In the genomic region with DNA sequence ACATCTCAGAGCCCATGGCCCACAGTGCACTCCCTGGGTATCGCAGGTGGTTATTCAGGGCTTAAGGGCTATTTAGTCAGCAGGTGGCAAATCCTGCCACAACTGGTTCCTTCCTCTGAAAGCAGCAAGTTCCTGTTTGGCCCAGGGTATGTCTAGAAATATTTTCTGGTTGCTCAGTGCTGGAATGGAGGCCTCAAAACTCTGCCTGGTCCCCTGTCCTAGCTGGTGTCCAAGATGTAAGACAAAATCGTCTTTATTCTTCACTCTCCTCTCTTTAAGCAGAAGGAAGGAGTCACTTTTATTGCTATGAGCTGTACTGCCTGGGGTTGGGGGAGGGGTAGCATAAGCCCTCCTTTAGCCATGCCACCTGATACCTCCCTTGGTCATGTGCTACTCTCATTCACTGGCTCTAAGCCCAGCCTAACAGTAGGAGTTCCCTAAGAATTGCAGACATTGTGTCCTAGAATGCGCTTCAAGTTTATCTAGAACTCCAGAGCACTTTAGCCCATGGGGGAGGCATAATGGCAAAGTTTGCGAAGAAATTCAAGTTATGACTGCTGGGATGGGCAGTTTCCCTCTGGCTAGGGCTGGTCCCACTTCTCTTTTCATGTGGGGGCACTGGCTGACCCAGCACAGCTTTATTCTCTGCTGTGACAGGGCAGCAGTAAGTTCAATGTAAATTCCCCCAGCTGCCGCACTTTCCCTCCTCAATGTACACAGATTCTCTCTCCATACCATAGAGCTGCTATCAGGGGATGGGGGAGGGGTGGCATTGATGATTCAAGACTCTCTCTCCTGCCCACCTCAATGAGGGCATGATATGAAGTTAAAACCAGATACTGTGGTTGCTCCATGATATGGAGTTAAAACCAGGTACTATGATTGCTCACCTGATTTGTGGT, we compare ENCODE assay signal across 10 cellular contexts. TPM values are rescaled to one million over a fixed set of nuclear protein-coding genes. Genes with fewer than 3 reads are reported as not detected.
DNase-seq lines count a peak whose midpoint lies in the region; ATAC-seq and TF ChIP-seq lines count a peak whose summit lies in the region.
"Had no signal": no experiment of that assay in that cellular context is flagged by ENCODE, and none has a peak within 500 bp of the region (broad histone marks: within the 10 kb centered on the region; RNA-seq: fewer than 3 reads in every experiment).

No MANE protein-coding gene starts in this region.

- H4K91ac ChIP-seq in IMR-90 (ENCODE audit: insufficient read depth, low read depth, low read length), result no peak overlapping the region

- H3F3A ChIP-seq in PC-9 (ENCODE audit: insufficient read depth, low read depth), result no peaks in the 10 kb centered on the region

- 83% methylated on average over 1 of the region's 5 CpGs; no CpG with 5 or more reads in 1 of the 2 experiments for WGBS in IMR-90 (ENCODE audit: extremely low coverage in 2 of 2, insufficient read length in 1 of 2), 2 experiments

- TF ChIP-seq POLR2A in IMR-90 (IDR thresholded peaks at IDR 0.05; ENCODE audit: low read depth, low read length), result no peak

- H4K20me1 ChIP-seq in IMR-90 (ENCODE audit: insufficient read depth, low read length) (no peaks in the 10 kb centered on the region), PC-9 (ENCODE audit: insufficient read depth) (no peaks in the 10 kb centered on the region)

- dilution Hi-C loops in IMR-90 (cut with HindIII; ENCODE audit: low sequenced_read_pairs, unreplicated experiment), result no loop called here

- H3K36me3 ChIP-seq in IMR-90 (ENCODE audit: control insufficient read depth, insufficient read depth, low read length) (no peaks in the 10 kb centered on the region), PC-9 (ENCODE audit: low read depth) (no peaks in the 10 kb centered on the region)

- no peak overlapping the region for H2BK5ac ChIP-seq in IMR-90 (ENCODE audit: low read depth, low read length, poor library complexity, severe bottlenecking)

- H3K9ac ChIP-seq in IMR-90 (ENCODE audit: low read depth, low read length), result no peak overlapping the region

- POLR2A ChIA-PET in AG04450 (lab: Yijun Ruan, JAX), result no interaction called here
- POLR2A ChIA-PET in IMR-90 (lab: Charles Lee; ENCODE audit: unreplicated experiment), result no interaction called here
- POLR2A ChIA-PET in PC-9 (lab: Charles Lee; ENCODE audit: unreplicated experiment), result no interaction called here

- no peak for TF ChIP-seq CTCF in AG04450 (IDR thresholded peaks at IDR 0.05; ENCODE audit: low read depth, low read length)
- TF ChIP-seq CTCF in IMR-90 (conservative IDR thresholded peaks at IDR 0.05; ENCODE audit: low read depth, low read length), result no peak
- no peak for TF ChIP-seq CTCF in PC-9 (conservative IDR thresholded peaks at IDR 0.05)

- H3K9me2 ChIP-seq in PC-9 (ENCODE audit: insufficient read depth), result no peaks in the 10 kb centered on the region

- H3K4me1 Mint-ChIP-seq in effector memory CD8-positive, alpha-beta T cell (ENCODE audit: low read depth in 2 of 2), result no peaks in the 10 kb centered on the region
- H3K4me1 Mint-ChIP-seq: CD4-positive, CD25-positive, alpha-beta regulatory T cell had no signal

- in situ Hi-C loops in IMR-90 (cut with MboI; ENCODE audit: low sequenced_read_pairs), result no loop called here

- peaks cover 0 to 6% of the 10 kb centered on the region in 2 donors for H3K9me3 Mint-ChIP-seq in effector memory CD8-positive, alpha-beta T cell

- H2BK20ac ChIP-seq in IMR-90 (ENCODE audit: low read depth, low read length), result no peak overlapping the region

- no peak overlapping the region for H2AFZ ChIP-seq in IMR-90 (replicated peaks; ENCODE audit: low read length, poor library complexity)
- H2AFZ ChIP-seq in PC-9, result peak overlapping the region; percentile 29; the same call in 1 of the 2 replicates

- CTCF ChIA-PET in AG04450 (lab: Charles Lee) (no interaction called here), IMR-90 (lab: Yijun Ruan, JAX) (no interaction called here), PC-9 (lab: Charles Lee) (no interaction called here)

- H4K8ac ChIP-seq in IMR-90 (ENCODE audit: low read depth in 2 of 2, low read length in 2 of 2), result no peak overlapping the region

- H3K36me3 Mint-ChIP-seq in effector memory CD8-positive, alpha-beta T cell (ENCODE audit: insufficient read depth), result no peaks in the 10 kb centered on the region
- H3K36me3 Mint-ChIP-seq: CD4-positive, CD25-positive, alpha-beta regulatory T cell had no signal

- no peaks in the 10 kb centered on the region for H3K79me2 ChIP-seq in PC-9 (ENCODE audit: low read depth)

- ATAC-seq in IMR-90 (ENCODE audit: low read depth) (peak; percentile 59), left ventricle myocardium superior (peak; percentile 78), GM18858 (IDR thresholded peaks at IDR 0.05; ENCODE audit: unreplicated experiment) (no peak)
- no peak for ATAC-seq in effector memory CD8-positive, alpha-beta T cell (replicated peaks)

- H3K4me1 ChIP-seq in IMR-90 (ENCODE audit: control insufficient read depth, insufficient read depth, low read length) (no peaks in the 10 kb centered on the region), PC-9 (replicated peaks; ENCODE audit: insufficient read depth) (no peaks in the 10 kb centered on the region)

- no peak overlapping the region for H3K14ac ChIP-seq in IMR-90 (replicated peaks; ENCODE audit: low read depth, low read length)

- peaks cover 40 to 68% of the 10 kb centered on the region in 2 donors for H3K27me3 Mint-ChIP-seq in effector memory CD8-positive, alpha-beta T cell

- no peak overlapping the region for H3K27ac Mint-ChIP-seq in effector memory CD8-positive, alpha-beta T cell
- H3K27ac Mint-ChIP-seq: CD4-positive, CD25-positive, alpha-beta regulatory T cell had no signal

- no peaks in the 10 kb centered on the region for H3K9me3 ChIP-seq in AG04450 (ENCODE audit: control insufficient read depth, insufficient read depth, low read length)
- H3K9me3 ChIP-seq in IMR-90 (ENCODE audit: control insufficient read depth, insufficient read depth, low read length), result no peaks in the 10 kb centered on the region
- H3K9me3 ChIP-seq in PC-9 (ENCODE audit: insufficient read depth, low read depth), result peaks cover 10% of the 10 kb centered on the region; the same call in 1 of the 2 replicates

- no peaks in the 10 kb centered on the region for H3K79me1 ChIP-seq in IMR-90 (ENCODE audit: low read depth in 1 of 2, low read length in 2 of 2)

- peak; percentile 15 for DNase-seq in AG04450 (ENCODE audit: low read depth, low spot score)
- peak; percentile 58 for DNase-seq in IMR-90
- DNase-seq in PC-9, result peak in 1 of 2 experiments; percentile 37
- no peak for DNase-seq in left ventricle myocardium superior
- no peak for DNase-seq in effector memory CD8-positive, alpha-beta T cell
- no peak for DNase-seq in OCI-M2 (lab: John Stamatoyannopoulos, UW; ENCODE audit: unreplicated experiment)
- no peak for DNase-seq in occipital lobe (lab: John Stamatoyannopoulos, UW)
- DNase-seq: amniotic stem cell; CD4-positive, CD25-positive, alpha-beta regulatory T cell had no signal

- no peaks in the 10 kb centered on the region for H3K27me3 ChIP-seq in AG04450 (ENCODE audit: control insufficient read depth, insufficient read depth, low read length)
- H3K27me3 ChIP-seq in IMR-90 (ENCODE audit: control insufficient read depth, insufficient read depth, low read length), result no peaks in the 10 kb centered on the region; the same call in 1 of the 2 replicates
- no peaks in the 10 kb centered on the region for H3K27me3 ChIP-seq in PC-9 (ENCODE audit: insufficient read depth, low read depth)

- H2AK5ac ChIP-seq in IMR-90 (ENCODE audit: low read depth, low read length), result no peak overlapping the region

- H3K56ac ChIP-seq in IMR-90 (ENCODE audit: extremely low read depth, insufficient read depth, low read length), result no peak overlapping the region

- H3K4ac ChIP-seq in IMR-90 (ENCODE audit: low read depth, low read length), result no peak overlapping the region

- H2AK9ac ChIP-seq in IMR-90 (replicated peaks; ENCODE audit: low read depth, low read length, poor library complexity), result no peak overlapping the region

- no peak overlapping the region for H3K4me3 Mint-ChIP-seq in effector memory CD8-positive, alpha-beta T cell
- H3K4me3 Mint-ChIP-seq: CD4-positive, CD25-positive, alpha-beta regulatory T cell had no signal

- no peak overlapping the region for H3K4me2 ChIP-seq in IMR-90 (ENCODE audit: low read depth, low read length)
- H3K4me2 ChIP-seq in PC-9, result no peak overlapping the region

- no peak overlapping the region for H2BK120ac ChIP-seq in IMR-90 (ENCODE audit: low read depth, low read length)

- H2BK15ac ChIP-seq in IMR-90 (ENCODE audit: low read depth, low read length), result no peak overlapping the region

- no peak overlapping the region for H3K4me3 ChIP-seq in AG04450 (ENCODE audit: low read depth, low read length)
- H3K4me3 ChIP-seq in IMR-90 (ENCODE audit: insufficient read depth, low read depth, low read length), result no peak overlapping the region
- no peak overlapping the region for H3K4me3 ChIP-seq in PC-9

- no peak overlapping the region for H3K27ac ChIP-seq in AG04450 (ENCODE audit: low read depth, low read length)
- no peak overlapping the region for H3K27ac ChIP-seq in IMR-90 (ENCODE audit: insufficient read depth, low read length)
- no peak overlapping the region for H3K27ac ChIP-seq in PC-9

- H4K5ac ChIP-seq in IMR-90 (ENCODE audit: low read depth, low read length), result no peak overlapping the region

- no peak overlapping the region for H3K23ac ChIP-seq in IMR-90 (ENCODE audit: low read depth, low read length)

- intact Hi-C loops in IMR-90 (cut with micrococcal nuclease) (no loop called here), PC-9 (cut with micrococcal nuclease; ENCODE audit: unreplicated experiment) (no loop called here), left ventricle myocardium superior (cut with micrococcal nuclease) (no loop called here)

- no peak for TF ChIP-seq RAD21 in IMR-90 (IDR thresholded peaks at IDR 0.05; ENCODE audit: low read length)

- no peaks in the 10 kb centered on the region for H3K9me1 ChIP-seq in IMR-90 (ENCODE audit: insufficient read depth, low read length)

- no peak overlapping the region for H3K18ac ChIP-seq in IMR-90 (ENCODE audit: low read depth, low read length)

- BruUV-seq in IMR-90 (replicated peaks; lab: Mats Ljungman, UMichigan), result no TSS peak
- no TSS peak for BruUV-seq in PC-9 (replicated peaks; lab: Mats Ljungman, UMichigan)

TF ChIP-seq in IMR-90, 13 proteins besides CTCF, POLR2A, EP300 and RAD21 (continues in another document):
- TF ChIP-seq MAZ (IDR thresholded peaks at IDR 0.05; ENCODE audit: borderline replicate concordance, low read depth, low read length), result no peak

RNA-seq across cellular contexts. Expression of gene CWC22, which starts 27.1 kb away (rescaled TPM):
- polyA plus RNA-seq in AG04450 (2011; rRNA removed) (6.0 and 6.5 TPM in 2 replicates), IMR-90 (2012; rRNA removed) (3.5 and 4.5 TPM in 2 replicates)
- 3.8 and 8.0 TPM in 2 replicates for polyA minus RNA-seq in AG04450 (2011; rRNA and poly(A)+ RNA removed)
- total RNA-seq in IMR-90 (2012; rRNA removed) (17.9 and 21.1 TPM in 2 replicates), PC-9 (2021) (31.2 and 35.2 TPM in 2 replicates), left ventricle myocardium superior (13.4 TPM), occipital lobe (27.6 TPM)
- polyA plus RNA-seq in IMR-90 (2012; cell fraction: cytosol; rRNA removed), result 0.32 and 0.71 TPM in 2 replicates
- 0.60 and 5.3 TPM in 2 replicates for polyA plus RNA-seq in IMR-90 (2012; cell fraction: nucleus; rRNA removed; ENCODE audit: low replicate concordance)

Comparison
In these comparisons a context has a peak if more than half of its experiments do, and no peak if none do; other contexts are left out.
1. DNase-seq: peak in AG04450 (single experiment) and IMR-90 (single experiment); none in left ventricle myocardium superior (single experiment), effector memory CD8-positive, alpha-beta T cell (0 of 3), OCI-M2 (single experiment) and occipital lobe (single experiment).
2. ATAC-seq: peak in IMR-90 (single experiment) and left ventricle myocardium superior (single experiment); none in GM18858 (single experiment) and effector memory CD8-positive, alpha-beta T cell (single experiment).